8 cellular contexts compared by ENCODE assay signal in the genomic region with DNA sequence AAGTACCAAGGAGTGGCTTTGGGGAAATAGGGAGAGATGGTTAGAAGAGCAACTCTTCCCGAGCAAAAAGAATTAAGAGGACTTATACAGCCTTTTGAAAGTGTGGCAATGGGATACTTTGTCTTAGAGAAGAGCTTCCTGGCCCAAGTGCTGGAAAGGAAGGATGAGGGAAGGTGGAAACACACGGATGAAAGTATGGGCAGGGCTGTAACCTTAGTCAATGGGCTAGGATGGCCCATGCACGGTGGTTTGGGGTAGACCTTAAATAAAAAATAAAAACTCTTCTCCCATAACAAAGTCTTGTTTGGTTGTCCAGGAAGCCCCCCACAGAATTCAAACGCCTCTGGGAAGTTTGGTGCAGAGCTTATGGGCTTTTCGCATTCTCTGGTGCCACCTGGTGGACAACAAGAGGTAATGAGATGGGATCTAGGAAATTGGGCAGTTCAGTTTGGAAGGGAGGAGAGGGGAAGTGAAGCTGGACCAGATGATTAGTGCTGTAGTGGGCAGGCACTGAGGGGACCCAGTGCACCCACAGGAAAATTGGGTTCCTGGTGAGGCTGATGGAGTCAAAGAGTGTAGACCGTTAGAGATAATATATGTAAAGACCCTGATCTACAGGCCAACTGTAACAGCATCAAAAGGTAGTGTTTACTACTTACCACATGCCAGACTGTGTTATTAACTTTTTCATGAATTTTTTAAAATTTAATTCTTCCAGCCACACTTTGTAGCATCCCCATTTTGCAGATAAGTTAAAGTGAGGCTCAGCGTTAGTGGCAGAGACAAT. TPM values are rescaled to one million over a fixed set of nuclear protein-coding genes. Genes with fewer than 3 reads are reported as not detected.
DNase-seq lines count a peak whose midpoint lies in the region; ATAC-seq and TF ChIP-seq lines count a peak whose summit lies in the region.

No MANE protein-coding gene starts in this region.

- DNase-seq in NCI-H2171 treated with DMSO at 0.1 percent for 48 hours (lab: John Stamatoyannopoulos, UW) (peak; percentile 40), NCI-H2171 (lab: John Stamatoyannopoulos, UW) (no peak), NCI-H82 (lab: John Stamatoyannopoulos, UW) (peak; percentile 65), foreskin keratinocyte (peak in 1 of 2 donors; percentile 15), posterior cingulate gyrus (peak in 6 of 10 donors; percentile 12 to 84 (median 26))
- DNase-seq in activated CD8-positive, alpha-beta memory T cell treated with anti-CD3 and anti-CD28 coated beads, Interleukin-2, amount 50 U/mL, for 48 hours: peak; percentile 53

- intact Hi-C loops in posterior cingulate gyrus (cut with DNase I): loop anchor here (2.0 to 10.0 kb wide), 5 partner anchors 342 to 1312 kb away; a partner anchor contains a TSS

- no peaks in the 10 kb centered on the region for H3K27me3 ChIP-seq in foreskin keratinocyte

- peak; percentile 68 for TF ChIP-seq CTCF in foreskin keratinocyte (conservative IDR thresholded peaks at IDR 0.05)

- ATAC-seq in HG02623 (IDR thresholded peaks at IDR 0.05; ENCODE audit: unreplicated experiment): peak; percentile 45
- ATAC-seq in foreskin keratinocyte: peak; percentile 55
- no peak for ATAC-seq in GM19328 (IDR thresholded peaks at IDR 0.05; ENCODE audit: unreplicated experiment)

- no peak overlapping the region for H3K27ac ChIP-seq in foreskin keratinocyte

- H3K4me1 ChIP-seq in foreskin keratinocyte: no peaks in the 10 kb centered on the region

RNA-seq across cellular contexts. Expression of a gene that starts 13.8 kb away (rescaled TPM):
- total RNA-seq in foreskin keratinocyte: 14.7 and 14.9 TPM in 2 replicates
- 5.8 and 7.1 TPM in 2 replicates for polyA plus RNA-seq in foreskin keratinocyte
